11 cellular contexts compared by ENCODE assay signal in genomic region chr1:160626560-160627342, GRCh38. TPM values are rescaled to one million over a fixed set of nuclear protein-coding genes. Genes with fewer than 3 reads are reported as not detected.
DNase-seq lines count a peak whose midpoint lies in the region; ATAC-seq lines count a peak whose summit lies in the region.
"Had no signal": no experiment of that assay in that cellular context is flagged by ENCODE, and none has a peak within 500 bp of the region (broad histone marks: within the 10 kb centered on the region; RNA-seq: fewer than 3 reads in every experiment).

No MANE protein-coding gene starts in this region.

- H3K4me3 Mint-ChIP-seq in CD4-positive, CD25-positive, alpha-beta regulatory T cell = peak overlapping the region; percentile 67 to 85 (median 82)
- H3K4me3 Mint-ChIP-seq in activated T-helper 1 cell treated with anti-CD3 and anti-CD28 coated beads, Interleukin-12 subunit alpha, Interleukin-12 subunit beta, Interleukin-2, Interleukin-4 antibody, amounts not matched to agents 30 ng/mL and 10 ng/mL and 1 ng/mL, durations not matched to agents 14 hours and 24 hours and 36 hours = peak overlapping the region; percentile 81

- peaks cover 22% of the 10 kb centered on the region for H3K36me3 ChIP-seq in CD4-positive, CD25-positive, alpha-beta regulatory T cell (ENCODE audit: control insufficient read depth, insufficient read depth, low read length)

- peak; percentile 22 to 27 for ATAC-seq in CD4-positive, CD25-positive, alpha-beta regulatory T cell (ENCODE audit: low read depth in 2 of 2)
- peak; percentile 21 for ATAC-seq in GM18861 (IDR thresholded peaks at IDR 0.05; ENCODE audit: unreplicated experiment)
- ATAC-seq: HepG2 had no signal

- peaks cover 0 to 2% (median 0%) of the 10 kb centered on the region in 7 donors for H3K9me3 Mint-ChIP-seq in CD4-positive, CD25-positive, alpha-beta regulatory T cell
- no peaks in the 10 kb centered on the region for H3K9me3 Mint-ChIP-seq in activated T-helper 1 cell treated with anti-CD3 and anti-CD28 coated beads, Interleukin-12 subunit alpha, Interleukin-12 subunit beta, Interleukin-2, Interleukin-4 antibody, amounts not matched to agents 30 ng/mL and 10 ng/mL and 1 ng/mL, durations not matched to agents 14 hours and 24 hours and 36 hours

- H3K27ac Mint-ChIP-seq in CD4-positive, CD25-positive, alpha-beta regulatory T cell = peak overlapping the region; percentile 91 to 96 (median 92)
- peak overlapping the region; percentile 99 for H3K27ac Mint-ChIP-seq in activated T-helper 1 cell treated with anti-CD3 and anti-CD28 coated beads, Interleukin-12 subunit alpha, Interleukin-12 subunit beta, Interleukin-2, Interleukin-4 antibody, amounts not matched to agents 30 ng/mL and 10 ng/mL and 1 ng/mL, durations not matched to agents 14 hours and 24 hours and 36 hours

- no peaks in the 10 kb centered on the region for H3K9me3 ChIP-seq in CD4-positive, CD25-positive, alpha-beta regulatory T cell (ENCODE audit: control insufficient read depth in 2 of 2, low read length in 2 of 2)

- no peaks in the 10 kb centered on the region for H3K27me3 ChIP-seq in CD4-positive, CD25-positive, alpha-beta regulatory T cell (ENCODE audit: control insufficient read depth, insufficient read depth, low read length)

- intact Hi-C loops in activated T-helper 1 cell treated with anti-CD3 and anti-CD28 coated beads, Interleukin-12 subunit alpha, Interleukin-12 subunit beta, Interleukin-2, Interleukin-4 antibody, amounts not matched to agents 30 ng/mL and 10 ng/mL and 1 ng/mL, durations not matched to agents 14 hours and 24 hours and 36 hours (cut with micrococcal nuclease) = loop anchor here (1.0 to 5.0 kb wide), 5 partner anchors 39 to 170 kb away; partner anchors contain the start of gene LY9

- peaks cover 99% of the 10 kb centered on the region for H3K4me1 ChIP-seq in CD4-positive, CD25-positive, alpha-beta regulatory T cell (ENCODE audit: control insufficient read depth, insufficient read depth, low read length, poor library complexity, severe bottlenecking)

- peaks cover 64% of the 10 kb centered on the region for H3K36me3 Mint-ChIP-seq in CD4-positive, CD25-positive, alpha-beta regulatory T cell
- H3K36me3 Mint-ChIP-seq in activated T-helper 1 cell treated with anti-CD3 and anti-CD28 coated beads, Interleukin-12 subunit alpha, Interleukin-12 subunit beta, Interleukin-2, Interleukin-4 antibody, amounts not matched to agents 30 ng/mL and 10 ng/mL and 1 ng/mL, durations not matched to agents 14 hours and 24 hours and 36 hours (ENCODE audit: low read depth) = peaks cover 88% of the 10 kb centered on the region

- peak overlapping the region; percentile 72 for H3K4me3 ChIP-seq in CD4-positive, CD25-positive, alpha-beta regulatory T cell (ENCODE audit: low read depth, low read length)
- H3K4me3 ChIP-seq in Jurkat, Clone E6-1 (ENCODE audit: low read length) = no peak overlapping the region

- DNase-seq in CD4-positive, CD25-positive, alpha-beta regulatory T cell = peak in 1 of 3 donors; percentile 83
- DNase-seq in Jurkat, Clone E6-1 (ENCODE audit: low read depth, low spot score) = peak; percentile 70
- no peak for DNase-seq in activated T-helper 1 cell treated with anti-CD3 and anti-CD28 coated beads, Interleukin-12 subunit alpha, Interleukin-12 subunit beta, Interleukin-2, Interleukin-4 antibody, amounts not matched to agents 30 ng/mL and 10 ng/mL and 1 ng/mL, durations not matched to agents 14 hours and 24 hours and 36 hours (ENCODE audit: low spot score)
- DNase-seq in stimulated activated CD8-positive, alpha-beta memory T cell treated with anti-CD3 and anti-CD28 coated beads, Interleukin-4, amount 100 ng/mL, for 48 hours = no peak
- DNase-seq in activated gamma-delta T cell (lab: John Stamatoyannopoulos, UW) (no peak), mesenteric fat pad (ENCODE audit: low spot score) (no peak), NCI-H2107 treated with DMSO at 0.1 percent for 48 hours (lab: John Stamatoyannopoulos, UW; ENCODE audit: unreplicated experiment) (no peak)
- DNase-seq: NCI-H446 had no signal

- peaks cover 67 to 100% (median 90%) of the 10 kb centered on the region in 4 donors for H3K4me1 Mint-ChIP-seq in CD4-positive, CD25-positive, alpha-beta regulatory T cell
- peaks cover 100% of the 10 kb centered on the region for H3K4me1 Mint-ChIP-seq in activated T-helper 1 cell treated with anti-CD3 and anti-CD28 coated beads, Interleukin-12 subunit alpha, Interleukin-12 subunit beta, Interleukin-2, Interleukin-4 antibody, amounts not matched to agents 30 ng/mL and 10 ng/mL and 1 ng/mL, durations not matched to agents 14 hours and 24 hours and 36 hours (ENCODE audit: low read depth)

- H3K27ac ChIP-seq in CD4-positive, CD25-positive, alpha-beta regulatory T cell (ENCODE audit: insufficient read depth, low read length, poor library complexity, severe bottlenecking) = peak overlapping the region; percentile 99
- H3K27ac ChIP-seq: C4-2B had no signal

- H3K27me3 Mint-ChIP-seq in CD4-positive, CD25-positive, alpha-beta regulatory T cell = no peaks in the 10 kb centered on the region
- H3K27me3 Mint-ChIP-seq in activated T-helper 1 cell treated with anti-CD3 and anti-CD28 coated beads, Interleukin-12 subunit alpha, Interleukin-12 subunit beta, Interleukin-2, Interleukin-4 antibody, amounts not matched to agents 30 ng/mL and 10 ng/mL and 1 ng/mL, durations not matched to agents 14 hours and 24 hours and 36 hours (ENCODE audit: insufficient read depth) = no peaks in the 10 kb centered on the region

RNA-seq across cellular contexts. Expression of gene SLAMF1, which starts 20.1 kb away (rescaled TPM):
- 70.3 TPM for total RNA-seq in CD4-positive, CD25-positive, alpha-beta regulatory T cell
- polyA plus RNA-seq in CD4-positive, CD25-positive, alpha-beta regulatory T cell = 10 to 100 TPM; 33.5 to 45.4 (median 39.5) TPM
- polyA plus RNA-seq in Jurkat, Clone E6-1 (2012; ENCODE audit: insufficient read depth, insufficient read length) = not detected
- 118 TPM in 2 replicates for total RNA-seq in activated T-helper 1 cell treated with anti-CD3 and anti-CD28 coated beads, Interleukin-12 subunit alpha, Interleukin-12 subunit beta, Interleukin-2, Interleukin-4 antibody, amounts not matched to agents 30 ng/mL and 10 ng/mL and 1 ng/mL, durations not matched to agents 14 hours and 24 hours and 36 hours
- 0.84 TPM for total RNA-seq in mesenteric fat pad
- total RNA-seq: HepG2 had no signal
- polyA plus RNA-seq: HepG2 had no signal

RNA-seq across cellular contexts. Expression of gene CD84, which starts 47.5 kb away (rescaled TPM):
- 135 TPM for total RNA-seq in CD4-positive, CD25-positive, alpha-beta regulatory T cell
- polyA plus RNA-seq in CD4-positive, CD25-positive, alpha-beta regulatory T cell = 10 to 100 TPM; 20.7 to 36.4 (median 27.1) TPM
- 6.0 TPM for polyA plus RNA-seq in Jurkat, Clone E6-1 (2012; ENCODE audit: insufficient read depth, insufficient read length)
- total RNA-seq in activated T-helper 1 cell treated with anti-CD3 and anti-CD28 coated beads, Interleukin-12 subunit alpha, Interleukin-12 subunit beta, Interleukin-2, Interleukin-4 antibody, amounts not matched to agents 30 ng/mL and 10 ng/mL and 1 ng/mL, durations not matched to agents 14 hours and 24 hours and 36 hours = 16.3 and 17.2 TPM in 2 replicates
- total RNA-seq in mesenteric fat pad = 17.1 TPM
- total RNA-seq: HepG2 had no signal
- polyA plus RNA-seq: HepG2 had no signal

Comparison
In these comparisons a context has a peak if more than half of its experiments do, and no peak if none do; other contexts are left out.
1. RNA of gene SLAMF1, which starts 20.1 kb away (total RNA-seq): 118 TPM in activated T-helper 1 cell treated with anti-CD3 and anti-CD28 coated beads, Interleukin-12 subunit alpha, Interleukin-12 subunit beta, Interleukin-2, Interleukin-4 antibody, amounts not matched to agents 30 ng/mL and 10 ng/mL and 1 ng/mL, durations not matched to agents 14 hours and 24 hours and 36 hours and 70.3 TPM in CD4-positive, CD25-positive, alpha-beta regulatory T cell (single experiment); 0.84 TPM in mesenteric fat pad (single experiment); every median in the first group is over 10 times any median in the second.